ENCODE assay signal across 16 cellular contexts in genomic region chr18:51447351-51447896, GRCh38.
DNase-seq lines count a peak whose midpoint lies in the region; ATAC-seq, FAIRE-seq and TF ChIP-seq lines count a peak whose summit lies in the region.
"Had no signal": no experiment of that assay in that cellular context is flagged by ENCODE, and none has a peak within 500 bp of the region (broad histone marks: within the 10 kb centered on the region; RNA-seq: fewer than 3 reads in every experiment).

No MANE protein-coding gene starts in this region.

- no peaks in the 10 kb centered on the region for H3K36me3 Mint-ChIP-seq in endodermal cell (ENCODE audit: low read depth)
- no peaks in the 10 kb centered on the region for H3K36me3 Mint-ChIP-seq in naive thymus-derived CD4-positive, alpha-beta T cell
- H3K36me3 Mint-ChIP-seq: activated naive CD8-positive, alpha-beta T cell treated with anti-CD3 and anti-CD28 coated beads for 36 hours had no signal

- no peaks in the 10 kb centered on the region for H3K4me1 ChIP-seq in endodermal cell (ENCODE audit: control insufficient read depth, insufficient read depth, low read length)
- H3K4me1 ChIP-seq in mesendoderm (ENCODE audit: control insufficient read depth, low read depth, low read length) = no peaks in the 10 kb centered on the region
- no peaks in the 10 kb centered on the region for H3K4me1 ChIP-seq in transverse colon
- no peaks in the 10 kb centered on the region for H3K4me1 ChIP-seq in naive thymus-derived CD4-positive, alpha-beta T cell (ENCODE audit: control insufficient read depth in 2 of 2, insufficient read depth in 2 of 2, low read length in 2 of 2)
- H3K4me1 ChIP-seq: gastroesophageal sphincter had no signal

- no peaks in the 10 kb centered on the region for H3K9me3 Mint-ChIP-seq in endodermal cell
- peaks cover 0 to 5% (median 0%) of the 10 kb centered on the region in 11 donors for H3K9me3 Mint-ChIP-seq in naive thymus-derived CD4-positive, alpha-beta T cell
- H3K9me3 Mint-ChIP-seq: activated naive CD8-positive, alpha-beta T cell treated with anti-CD3 and anti-CD28 coated beads for 36 hours had no signal

- TF ChIP-seq EP300 in transverse colon (IDR thresholded peaks at IDR 0.05; ENCODE audit: low read depth) = no peak

- no peak overlapping the region for H4K5ac ChIP-seq in mesendoderm (ENCODE audit: low read length)

- 70 to 82% methylated on average over 6 to 9 of the region's 9 CpGs for WGBS in endodermal cell (ENCODE audit: insufficient coverage in 1 of 2, insufficient read length in 1 of 2), 2 experiments
- no CpG with 5 or more reads among the region's 9 CpGs for WGBS in mesendoderm (ENCODE audit: extremely low coverage, insufficient coverage, low lambda C conversion rate)
- WGBS in transverse colon (ENCODE audit: low coverage in 1 of 2), 2 donors = 38 to 80% methylated on average over 1 to 9 of the region's 9 CpGs

- H3K79me1 ChIP-seq in mesendoderm (ENCODE audit: low read length) = no peaks in the 10 kb centered on the region

- POLR2A ChIA-PET in naive thymus-derived CD4-positive, alpha-beta T cell (lab: Charles Lee) = no interaction called here

- H2AK5ac ChIP-seq in mesendoderm (ENCODE audit: low read length) = no peak overlapping the region

- H3K4me2 ChIP-seq in mesendoderm (ENCODE audit: low read length) = no peak overlapping the region

- H3K4me3 Mint-ChIP-seq in endodermal cell = no peak overlapping the region
- H3K4me3 Mint-ChIP-seq in naive thymus-derived CD4-positive, alpha-beta T cell = no peak overlapping the region
- H3K4me3 Mint-ChIP-seq: activated naive CD8-positive, alpha-beta T cell treated with anti-CD3 and anti-CD28 coated beads for 36 hours had no signal

- TF ChIP-seq CTCF in endodermal cell (conservative IDR thresholded peaks at IDR 0.05) = no peak
- TF ChIP-seq CTCF in transverse colon (IDR thresholded peaks at IDR 0.05) = no peak
- TF ChIP-seq CTCF in D721Med (IDR thresholded peaks at IDR 0.05; ENCODE audit: insufficient read depth, missing control alignments) = no peak

- no peak overlapping the region for H2BK120ac ChIP-seq in mesendoderm (ENCODE audit: low read depth, low read length)

- H3K9ac ChIP-seq in endodermal cell (ENCODE audit: extremely low read depth, low read length, poor library complexity, severe bottlenecking) (no peak overlapping the region), mesendoderm (ENCODE audit: low read length) (no peak overlapping the region)

- H3K56ac ChIP-seq in mesendoderm (ENCODE audit: low read length) = no peak overlapping the region

- H3K18ac ChIP-seq in mesendoderm (ENCODE audit: low read length) = no peak overlapping the region

- no peak for ATAC-seq in naive thymus-derived CD4-positive, alpha-beta T cell
- ATAC-seq: gastroesophageal sphincter, GM12878 had no signal

- DNase-seq in DMS 273 (lab: John Stamatoyannopoulos, UW; ENCODE audit: unreplicated experiment) = peak; percentile 4
- no peak for DNase-seq in DMS 273 treated with DMSO at 0.1 percent for 48 hours (lab: John Stamatoyannopoulos, UW)
- peak; percentile 70 for DNase-seq in endodermal cell
- DNase-seq in mesendoderm = peak; percentile 9
- peak; percentile 15 for DNase-seq in transverse colon
- no peak for DNase-seq in CD1c-positive myeloid dendritic cell (ENCODE audit: extremely low spot score)
- no peak for DNase-seq in D721Med (ENCODE audit: insufficient read length, low spot score)
- DNase-seq in naive thymus-derived CD4-positive, alpha-beta T cell = no peak
- DNase-seq: activated naive CD8-positive, alpha-beta T cell treated with anti-CD3 and anti-CD28 coated beads for 36 hours; NCI-H2171 treated with DMSO at 0.1 percent for 48 hours; T1000 had no signal

- H3K9me3 ChIP-seq in endodermal cell (ENCODE audit: control insufficient read depth, low read length) (no peaks in the 10 kb centered on the region), transverse colon (no peaks in the 10 kb centered on the region)
- no peaks in the 10 kb centered on the region for H3K9me3 ChIP-seq in naive thymus-derived CD4-positive, alpha-beta T cell (ENCODE audit: control insufficient read depth in 2 of 3, low read length in 3 of 3)
- H3K9me3 ChIP-seq: gastroesophageal sphincter, thoracic aorta had no signal

- no peak overlapping the region for H3K23ac ChIP-seq in mesendoderm (ENCODE audit: low read length)

- H3K4ac ChIP-seq in mesendoderm (ENCODE audit: low read depth, low read length) = no peak overlapping the region

- H3K79me2 ChIP-seq in mesendoderm (ENCODE audit: control insufficient read depth, insufficient read depth, low read length) = no peaks in the 10 kb centered on the region

- in situ Hi-C loops in transverse colon (cut with MboI; ENCODE audit: low pct_ligation_motif_present in 1 of 4, low pct_unique_long_range_greater_than_20kb in 1 of 4, low sequenced_read_pairs in 3 of 4) = no loop called here

- H3K27ac Mint-ChIP-seq in endodermal cell = no peak overlapping the region
- H3K27ac Mint-ChIP-seq in naive thymus-derived CD4-positive, alpha-beta T cell = no peak overlapping the region
- H3K27ac Mint-ChIP-seq: activated naive CD8-positive, alpha-beta T cell treated with anti-CD3 and anti-CD28 coated beads for 36 hours had no signal

- no peak overlapping the region for H2BK15ac ChIP-seq in mesendoderm (replicated peaks; ENCODE audit: low read depth)

- TF ChIP-seq POLR2A in transverse colon (IDR thresholded peaks at IDR 0.05) = no peak

- CTCF ChIA-PET in naive thymus-derived CD4-positive, alpha-beta T cell (lab: Charles Lee) = no interaction called here

- no peaks in the 10 kb centered on the region for H3K36me3 ChIP-seq in endodermal cell (ENCODE audit: control insufficient read depth, insufficient read depth, low read length)
- H3K36me3 ChIP-seq in mesendoderm (ENCODE audit: control insufficient read depth, insufficient read depth, low read length) = no peaks in the 10 kb centered on the region
- no peaks in the 10 kb centered on the region for H3K36me3 ChIP-seq in transverse colon
- H3K36me3 ChIP-seq in naive thymus-derived CD4-positive, alpha-beta T cell (ENCODE audit: control insufficient read depth in 2 of 3, insufficient read depth in 3 of 3, low read length in 3 of 3) = no peaks in the 10 kb centered on the region
- H3K36me3 ChIP-seq: gastroesophageal sphincter, thoracic aorta had no signal

- intact Hi-C loops in transverse colon (cut with DNase I; ENCODE audit: low total_unique reads) = loop anchor here (5.0 kb wide), 1 partner anchor 1080 kb away; no protein-coding TSS in a partner anchor
- intact Hi-C loops in naive thymus-derived CD4-positive, alpha-beta T cell (cut with micrococcal nuclease) = no loop called here

- H3K4me3 ChIP-seq in endodermal cell (ENCODE audit: low read length) (no peak overlapping the region), mesendoderm (ENCODE audit: low read length) (no peak overlapping the region), transverse colon (no peak overlapping the region)
- no peak overlapping the region for H3K4me3 ChIP-seq in naive thymus-derived CD4-positive, alpha-beta T cell (ENCODE audit: low read length)
- H3K4me3 ChIP-seq: gastroesophageal sphincter, GM12878, thoracic aorta had no signal

- no peak for FAIRE-seq in D721Med (lab: Jason Lieb, UNC)
- FAIRE-seq: GM12878, RCC 7860 had no signal

- H2BK5ac ChIP-seq in mesendoderm (ENCODE audit: low read length) = no peak overlapping the region

- H3K27me3 Mint-ChIP-seq in endodermal cell (ENCODE audit: insufficient read depth) = peaks cover 3% of the 10 kb centered on the region
- H3K27me3 Mint-ChIP-seq in naive thymus-derived CD4-positive, alpha-beta T cell = peaks cover 15 to 36% (median 27%) of the 10 kb centered on the region in 5 donors

- no peak overlapping the region for H4K8ac ChIP-seq in mesendoderm (ENCODE audit: low read depth, low read length)

- H3K27me3 ChIP-seq in endodermal cell (ENCODE audit: control insufficient read depth, insufficient read depth, low read length, poor library complexity, severe bottlenecking) = no peaks in the 10 kb centered on the region
- H3K27me3 ChIP-seq in mesendoderm (ENCODE audit: insufficient read depth, low read length, poor library complexity) = no peaks in the 10 kb centered on the region
- H3K27me3 ChIP-seq in transverse colon = no peaks in the 10 kb centered on the region
- H3K27me3 ChIP-seq in naive thymus-derived CD4-positive, alpha-beta T cell (ENCODE audit: control insufficient read depth in 2 of 2, insufficient read depth in 2 of 2, low read length in 2 of 2) = no peaks in the 10 kb centered on the region

- H3K27ac ChIP-seq in endodermal cell (ENCODE audit: low read depth, low read length) (no peak overlapping the region), mesendoderm (ENCODE audit: low read depth, low read length) (no peak overlapping the region), transverse colon (no peak overlapping the region)
- no peak overlapping the region for H3K27ac ChIP-seq in naive thymus-derived CD4-positive, alpha-beta T cell (ENCODE audit: low read depth, low read length)
- H3K27ac ChIP-seq: 22Rv1, gastroesophageal sphincter, thoracic aorta had no signal

- H3K4me1 Mint-ChIP-seq in endodermal cell = peaks cover 14% of the 10 kb centered on the region
- no peaks in the 10 kb centered on the region for H3K4me1 Mint-ChIP-seq in naive thymus-derived CD4-positive, alpha-beta T cell
- H3K4me1 Mint-ChIP-seq: activated naive CD8-positive, alpha-beta T cell treated with anti-CD3 and anti-CD28 coated beads for 36 hours had no signal

Comparison
In these comparisons a context has a peak if more than half of its experiments do, and no peak if none do; other contexts are left out.
1. DNase-seq: peak in DMS 273 (single experiment), endodermal cell (single experiment), mesendoderm (single experiment) and transverse colon (single experiment); none in DMS 273 treated with DMSO at 0.1 percent for 48 hours (single experiment), CD1c-positive myeloid dendritic cell (single experiment), D721Med (single experiment) and naive thymus-derived CD4-positive, alpha-beta T cell (0 of 9).